ENCODE assay signal across 14 cellular contexts in genomic region chr7:54985405-54986360, GRCh38. TPM values are rescaled to one million over a fixed set of nuclear protein-coding genes. Genes with fewer than 3 reads are reported as not detected.
DNase-seq lines count a peak whose midpoint lies in the region; FAIRE-seq and TF ChIP-seq lines count a peak whose summit lies in the region.
"Had no signal": no experiment of that assay in that cellular context is flagged by ENCODE, and none has a peak within 500 bp of the region (broad histone marks: within the 10 kb centered on the region; RNA-seq: fewer than 3 reads in every experiment).

No MANE protein-coding gene starts in this region.

- no peak overlapping the region for H3K4me3 ChIP-seq in right atrium auricular region

- peak; percentile 99 for FAIRE-seq in RCC 7860 (lab: Jason Lieb, UNC)
- FAIRE-seq: D721Med had no signal

- H3K27me3 ChIP-seq in right atrium auricular region: no peaks in the 10 kb centered on the region

- H3K27ac ChIP-seq in epithelial cell of prostate: peak overlapping the region; percentile 96
- no peak overlapping the region for H3K27ac ChIP-seq in substantia nigra (ENCODE audit: low read depth, low read length, poor library complexity, severe bottlenecking)
- no peak overlapping the region for H3K27ac ChIP-seq in right atrium auricular region

- DNase-seq in ELR (ENCODE audit: low read depth): peak; percentile 98
- DNase-seq in RCC 7860 (ENCODE audit: low spot score): peak; percentile 94
- peak; percentile 46 for DNase-seq in epithelial cell of prostate (ENCODE audit: low read depth, low spot score)
- peak; percentile 54 for DNase-seq in renal cortical epithelial cell (ENCODE audit: low read depth)
- no peak for DNase-seq in substantia nigra (lab: John Stamatoyannopoulos, UW)
- no peak for DNase-seq in GM19238 (ENCODE audit: insufficient read length, low spot score)
- DNase-seq in right atrium auricular region (ENCODE audit: low spot score): no peak
- no peak for DNase-seq in activated CD4-positive, alpha-beta T cell treated with anti-CD3 and anti-CD28 coated beads for 1 hour
- DNase-seq: endodermal cell; NCI-H1694 treated with DMSO at 0.1 percent for 48 hours; stimulated activated CD4-positive, alpha-beta T cell treated with anti-CD3 and anti-CD28 coated beads, Interleukin-12 subunit alpha, Interleukin-12 subunit beta, amount 100 ng/mL, for 4 hours; stimulated activated CD8-positive, alpha-beta memory T cell treated with anti-CD3 and anti-CD28 coated beads, Interleukin-4, amount 100 ng/mL, for 48 hours had no signal

- H3K4me1 ChIP-seq in right atrium auricular region: no peaks in the 10 kb centered on the region

- no peaks in the 10 kb centered on the region for H3K9me3 ChIP-seq in right atrium auricular region

- no peaks in the 10 kb centered on the region for H3K36me3 ChIP-seq in right atrium auricular region

- TF ChIP-seq CTCF in right atrium auricular region (IDR thresholded peaks at IDR 0.05): no peak

RNA-seq across cellular contexts. Expression of gene EGFR, which starts 33.1 kb away (rescaled TPM):
- total RNA-seq in renal cortical epithelial cell (50.2 and 97.1 TPM in 2 replicates), right atrium auricular region (10 to 100 TPM; 21.1 to 22.5 TPM)
- total RNA-seq: T-helper 2 cell treated with Interferon-gamma antibody and Interleukin-4, amounts not matched to agents 100 ng/mL and 5 ng/mL, for 36 hours had no signal

Comparison
In these comparisons a context has a peak if more than half of its experiments do, and no peak if none do; other contexts are left out.
1. DNase-seq: peak in ELR (single experiment), RCC 7860 (single experiment), epithelial cell of prostate (single experiment) and renal cortical epithelial cell (single experiment); none in substantia nigra (0 of 49), GM19238 (single experiment), right atrium auricular region (single experiment) and activated CD4-positive, alpha-beta T cell treated with anti-CD3 and anti-CD28 coated beads for 1 hour (single experiment).